21 cellular contexts compared by ENCODE assay signal in genomic region chr5:170504598-170505266, GRCh38. TPM values are rescaled to one million over a fixed set of nuclear protein-coding genes. Genes with fewer than 3 reads are reported as not detected.
DNase-seq lines count a peak whose midpoint lies in the region; ATAC-seq and TF ChIP-seq lines count a peak whose summit lies in the region.
"Had no signal": no experiment of that assay in that cellular context is flagged by ENCODE, and none has a peak within 500 bp of the region (broad histone marks: within the 10 kb centered on the region; RNA-seq: fewer than 3 reads in every experiment).

No MANE protein-coding gene starts in this region.

- no peaks in the 10 kb centered on the region for H3K36me3 Mint-ChIP-seq in WTC11
- H3K36me3 Mint-ChIP-seq: activated CD8-positive, alpha-beta memory T cell treated with anti-CD3 and anti-CD28 coated beads, Interleukin-2, amount 10 ng/mL, durations not matched to agents 7 days and 5 days had no signal

- H3K9ac ChIP-seq in iPS-18a (ENCODE audit: low read length) (no peak overlapping the region), smooth muscle cell (ENCODE audit: low read depth) (no peak overlapping the region)

- peaks cover 9% of the 10 kb centered on the region for H3K4me1 ChIP-seq in iPS-18a (ENCODE audit: control insufficient read depth, low read depth, low read length)
- H3K4me1 ChIP-seq in smooth muscle cell (ENCODE audit: low read depth), result peaks cover 5% of the 10 kb centered on the region
- H3K4me1 ChIP-seq in prostate gland (replicated peaks), result no peaks in the 10 kb centered on the region

- H3K79me2 ChIP-seq in smooth muscle cell (ENCODE audit: low read depth), result no peaks in the 10 kb centered on the region

- H3K36me3 ChIP-seq in iPS-18a (ENCODE audit: control insufficient read depth, low read depth, low read length), result no peaks in the 10 kb centered on the region
- H3K36me3 ChIP-seq in smooth muscle cell (ENCODE audit: low read depth), result no peaks in the 10 kb centered on the region
- H3K36me3 ChIP-seq in prostate gland, result no peaks in the 10 kb centered on the region
- H3K36me3 ChIP-seq: upper lobe of left lung had no signal

- ATAC-seq in WTC11 (no peak), GM18517 (IDR thresholded peaks at IDR 0.05; ENCODE audit: unreplicated experiment) (no peak)
- ATAC-seq: activated CD8-positive, alpha-beta memory T cell treated with anti-CD3 and anti-CD28 coated beads, Interleukin-2, amount 10 ng/mL, durations not matched to agents 7 days and 5 days had no signal

- H3K4me3 Mint-ChIP-seq in WTC11, result peak overlapping the region; percentile 63
- H3K4me3 Mint-ChIP-seq: activated CD8-positive, alpha-beta memory T cell treated with anti-CD3 and anti-CD28 coated beads, Interleukin-2, amount 10 ng/mL, durations not matched to agents 7 days and 5 days; dendritic cell treated with granulocyte-macrophage colony-stimulating factor and Interleukin-4, amounts not matched to agents 40 ng/mL and 50 ng/mL, for 4 days had no signal

- H3K9me3 Mint-ChIP-seq in WTC11, result no peaks in the 10 kb centered on the region
- H3K9me3 Mint-ChIP-seq: dendritic cell treated with granulocyte-macrophage colony-stimulating factor and Interleukin-4, amounts not matched to agents 40 ng/mL and 50 ng/mL, for 4 days had no signal

- peaks cover 37% of the 10 kb centered on the region for H3K27me3 Mint-ChIP-seq in WTC11 (ENCODE audit: low read depth)

- H3K27me3 ChIP-seq in iPS-18a (ENCODE audit: control insufficient read depth, insufficient read depth, low read length) (peaks cover 31% of the 10 kb centered on the region), smooth muscle cell (ENCODE audit: low read depth) (peaks cover 50% of the 10 kb centered on the region), prostate gland (replicated peaks; ENCODE audit: insufficient read depth) (no peaks in the 10 kb centered on the region)

- H3K27ac Mint-ChIP-seq in WTC11, result no peak overlapping the region
- H3K27ac Mint-ChIP-seq: activated CD8-positive, alpha-beta memory T cell treated with anti-CD3 and anti-CD28 coated beads, Interleukin-2, amount 10 ng/mL, durations not matched to agents 7 days and 5 days; dendritic cell treated with granulocyte-macrophage colony-stimulating factor and Interleukin-4, amounts not matched to agents 40 ng/mL and 50 ng/mL, for 4 days had no signal

- POLR2A ChIA-PET in WTC11 (lab: Charles Lee), result no interaction called here

- H3K4me3 ChIP-seq in iPS-18a (ENCODE audit: low read length), result peak overlapping the region; percentile 42
- H3K4me3 ChIP-seq in smooth muscle cell, result peak overlapping the region; percentile 47
- no peak overlapping the region for H3K4me3 ChIP-seq in prostate gland

- TF ChIP-seq POLR2A in prostate gland (IDR thresholded peaks at IDR 0.05), result no peak

- peaks cover 30% of the 10 kb centered on the region for H3K4me1 Mint-ChIP-seq in WTC11
- H3K4me1 Mint-ChIP-seq: activated CD8-positive, alpha-beta memory T cell treated with anti-CD3 and anti-CD28 coated beads, Interleukin-2, amount 10 ng/mL, durations not matched to agents 7 days and 5 days had no signal

- DNase-seq in NCI-H2107 treated with DMSO at 0.1 percent for 48 hours (lab: John Stamatoyannopoulos, UW; ENCODE audit: unreplicated experiment), result peak; percentile 17
- no peak for DNase-seq in NCI-H2107 (lab: John Stamatoyannopoulos, UW)
- DNase-seq in WTC11 (ENCODE audit: low spot score), result no peak
- DNase-seq in smooth muscle cell (lab: John Stamatoyannopoulos, UW; ENCODE audit: unreplicated experiment), result no peak
- no peak for DNase-seq in prostate gland (ENCODE audit: low spot score)
- DNase-seq in activated CD4-positive, alpha-beta T cell treated with anti-CD3 and anti-CD28 coated beads, Interleukin-2, amount 50 U/mL, for 1 hour, result no peak
- DNase-seq: activated CD8-positive, alpha-beta memory T cell treated with anti-CD3 and anti-CD28 coated beads, Interleukin-2, amount 10 ng/mL, durations not matched to agents 7 days and 5 days; activated gamma-delta T cell treated with Interleukin-2 at 50 U/mL for 16 hours; DND-41; NCI-H1048; stimulated activated naive CD4-positive, alpha-beta T cell had no signal

- no peaks in the 10 kb centered on the region for H3F3A ChIP-seq in smooth muscle cell (ENCODE audit: low read depth)

- H3K27ac ChIP-seq in iPS-18a (ENCODE audit: low read length) (no peak overlapping the region), smooth muscle cell (ENCODE audit: low read depth) (no peak overlapping the region), prostate gland (no peak overlapping the region)
- H3K27ac ChIP-seq: C4-2B, RWPE1, upper lobe of left lung had no signal

- 85% methylated on average over 23 of the region's 23 CpGs for WGBS in smooth muscle cell (ENCODE audit: low lambda C conversion rate)
- 84% methylated on average over 23 of the region's 23 CpGs for WGBS in prostate gland

- H3K9me3 ChIP-seq in iPS-18a (ENCODE audit: control insufficient read depth, low read depth, low read length), result no peaks in the 10 kb centered on the region
- H3K9me3 ChIP-seq in smooth muscle cell (replicated peaks; ENCODE audit: low read depth), result no peaks in the 10 kb centered on the region
- no peaks in the 10 kb centered on the region for H3K9me3 ChIP-seq in prostate gland
- H3K9me3 ChIP-seq: upper lobe of left lung had no signal

- H2AFZ ChIP-seq in smooth muscle cell (ENCODE audit: low read depth), result no peak overlapping the region

- H3K4me2 ChIP-seq in smooth muscle cell, result peak overlapping the region; percentile 89

- H4K20me1 ChIP-seq in smooth muscle cell (ENCODE audit: low read depth), result no peaks in the 10 kb centered on the region

- TF ChIP-seq CTCF in WTC11 (IDR thresholded peaks at IDR 0.05) (no peak), smooth muscle cell (IDR thresholded peaks at IDR 0.05; ENCODE audit: borderline replicate concordance, insufficient read depth, poor library complexity, severe bottlenecking) (no peak), prostate gland (IDR thresholded peaks at IDR 0.05) (no peak)

- CTCF ChIA-PET in WTC11 (lab: Charles Lee), result interaction anchor here (1.3 to 1.8 kb wide), 4 partner anchors 25 to 127 kb away, joined by 3 to 6 read pairs (median 5); no protein-coding TSS in a partner anchor

- intact Hi-C loops in prostate gland (cut with DNase I), result no loop called here

TF ChIP-seq in WTC11, 78 proteins besides CTCF, POLR2A, EP300 and RAD21 (continues in another document):
- TF ChIP-seq SMAD4 (CRISPR knock-in tag; IDR thresholded peaks at IDR 0.05), result no peak
- TF ChIP-seq, protein P1, sequence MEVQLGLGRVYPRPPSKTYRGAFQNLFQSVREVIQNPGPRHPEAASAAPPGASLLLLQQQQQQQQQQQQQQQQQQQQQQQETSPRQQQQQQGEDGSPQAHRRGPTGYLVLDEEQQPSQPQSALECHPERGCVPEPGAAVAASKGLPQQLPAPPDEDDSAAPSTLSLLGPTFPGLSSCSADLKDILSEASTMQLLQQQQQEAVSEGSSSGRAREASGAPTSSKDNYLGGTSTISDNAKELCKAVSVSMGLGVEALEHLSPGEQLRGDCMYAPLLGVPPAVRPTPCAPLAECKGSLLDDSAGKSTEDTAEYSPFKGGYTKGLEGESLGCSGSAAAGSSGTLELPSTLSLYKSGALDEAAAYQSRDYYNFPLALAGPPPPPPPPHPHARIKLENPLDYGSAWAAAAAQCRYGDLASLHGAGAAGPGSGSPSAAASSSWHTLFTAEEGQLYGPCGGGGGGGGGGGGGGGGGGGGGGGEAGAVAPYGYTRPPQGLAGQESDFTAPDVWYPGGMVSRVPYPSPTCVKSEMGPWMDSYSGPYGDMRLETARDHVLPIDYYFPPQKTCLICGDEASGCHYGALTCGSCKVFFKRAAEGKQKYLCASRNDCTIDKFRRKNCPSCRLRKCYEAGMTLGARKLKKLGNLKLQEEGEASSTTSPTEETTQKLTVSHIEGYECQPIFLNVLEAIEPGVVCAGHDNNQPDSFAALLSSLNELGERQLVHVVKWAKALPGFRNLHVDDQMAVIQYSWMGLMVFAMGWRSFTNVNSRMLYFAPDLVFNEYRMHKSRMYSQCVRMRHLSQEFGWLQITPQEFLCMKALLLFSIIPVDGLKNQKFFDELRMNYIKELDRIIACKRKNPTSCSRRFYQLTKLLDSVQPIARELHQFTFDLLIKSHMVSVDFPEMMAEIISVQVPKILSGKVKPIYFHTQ (CRISPR knock-in tag; IDR thresholded peaks at IDR 0.05), result no peak
- no peak for TF ChIP-seq EMX1 (CRISPR knock-in tag; IDR thresholded peaks at IDR 0.05)
- TF ChIP-seq FOXJ3 (CRISPR knock-in tag; IDR thresholded peaks at IDR 0.05; ENCODE audit: borderline replicate concordance), result no peak
- TF ChIP-seq ZNF317 (CRISPR knock-in tag; IDR thresholded peaks at IDR 0.05; ENCODE audit: borderline replicate concordance, low read depth), result no peak
- no peak for TF ChIP-seq MYBL2 (CRISPR knock-in tag; IDR thresholded peaks at IDR 0.05)
- no peak for TF ChIP-seq IRF1 (CRISPR knock-in tag; IDR thresholded peaks at IDR 0.05)
- TF ChIP-seq PRRX2 (CRISPR knock-in tag; IDR thresholded peaks at IDR 0.05), result no peak
- TF ChIP-seq NFATC4 (CRISPR knock-in tag; IDR thresholded peaks at IDR 0.05), result no peak
- TF ChIP-seq, protein P2, sequence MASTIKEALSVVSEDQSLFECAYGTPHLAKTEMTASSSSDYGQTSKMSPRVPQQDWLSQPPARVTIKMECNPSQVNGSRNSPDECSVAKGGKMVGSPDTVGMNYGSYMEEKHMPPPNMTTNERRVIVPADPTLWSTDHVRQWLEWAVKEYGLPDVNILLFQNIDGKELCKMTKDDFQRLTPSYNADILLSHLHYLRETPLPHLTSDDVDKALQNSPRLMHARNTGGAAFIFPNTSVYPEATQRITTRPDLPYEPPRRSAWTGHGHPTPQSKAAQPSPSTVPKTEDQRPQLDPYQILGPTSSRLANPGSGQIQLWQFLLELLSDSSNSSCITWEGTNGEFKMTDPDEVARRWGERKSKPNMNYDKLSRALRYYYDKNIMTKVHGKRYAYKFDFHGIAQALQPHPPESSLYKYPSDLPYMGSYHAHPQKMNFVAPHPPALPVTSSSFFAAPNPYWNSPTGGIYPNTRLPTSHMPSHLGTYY (CRISPR knock-in tag; IDR thresholded peaks at IDR 0.05), result no peak

RNA-seq across cellular contexts. Expression of gene KCNIP1, which starts 0.9 kb away (rescaled TPM):
- total RNA-seq in WTC11 (2021), result 0.59 to 0.82 TPM (median 0.80 TPM) in 3 replicates
- not detected in 2 replicates for total RNA-seq in smooth muscle cell
- polyA plus RNA-seq in smooth muscle cell, result 0.50 and 0.83 TPM in 2 replicates
- 10 to 100 TPM in 1 of 2 donors, 1 to 10 TPM in 1; 1.6 to 13.5 TPM for total RNA-seq in prostate gland
- total RNA-seq: A172; activated CD8-positive, alpha-beta memory T cell treated with anti-CD3 and anti-CD28 coated beads, Interleukin-2, amount 10 ng/mL, durations not matched to agents 7 days and 5 days; fibroblast of lung; myocyte; T-helper 1 cell treated with Interleukin-12 subunit alpha and Interleukin-12 subunit beta and Interleukin-4 antibody, amounts not matched to agents 30 ng/mL and 1 ng/mL, for 36 hours had no signal
- polyA plus RNA-seq: fibroblast of lung had no signal

Comparison
In these comparisons a context has a peak if more than half of its experiments do, and no peak if none do; other contexts are left out.
1. H3K4me3 ChIP-seq: peak in iPS-18a (single experiment) and smooth muscle cell (single experiment); none in prostate gland (0 of 2).